ENCODE assay signal across 10 cellular contexts in the genomic region with DNA sequence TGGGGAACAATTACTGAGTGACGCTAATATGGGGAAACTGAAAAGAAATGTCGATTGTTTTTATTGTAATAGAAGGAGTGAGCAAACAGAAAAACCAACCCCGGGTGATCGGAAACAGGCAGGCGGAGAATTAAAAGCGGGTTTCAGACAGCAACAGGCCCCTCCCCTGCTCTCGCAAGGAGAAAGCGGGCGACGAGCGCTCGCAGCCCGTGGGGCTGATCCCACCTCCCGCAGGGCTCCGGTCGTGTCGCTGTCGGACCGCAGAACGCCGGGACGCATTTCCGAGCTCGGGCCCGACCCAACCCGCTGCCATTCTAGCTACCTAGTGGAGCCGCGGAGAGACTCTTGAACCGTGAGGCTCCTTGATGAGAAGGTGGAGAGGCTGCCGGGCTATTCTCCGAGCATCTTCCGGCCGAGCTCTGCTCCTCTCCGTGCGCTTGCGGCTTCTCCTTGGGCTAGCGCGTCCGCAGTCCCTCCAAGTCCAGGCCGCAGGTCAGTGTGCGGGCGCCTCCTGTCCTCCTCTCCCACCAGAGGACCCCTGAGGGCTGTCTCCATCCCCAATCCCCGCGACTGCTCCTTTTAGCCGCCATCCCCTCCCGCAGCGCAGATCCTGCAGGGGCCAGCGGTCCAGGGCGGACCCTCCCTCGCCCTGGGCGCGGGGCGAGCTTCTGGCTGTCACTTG. TPM values are rescaled to one million over a fixed set of nuclear protein-coding genes. Genes with fewer than 3 reads are reported as not detected.
DNase-seq lines count a peak whose midpoint lies in the region; ATAC-seq and TF ChIP-seq lines count a peak whose summit lies in the region.
"Had no signal": no experiment of that assay in that cellular context is flagged by ENCODE, and none has a peak within 500 bp of the region (broad histone marks: within the 10 kb centered on the region; RNA-seq: fewer than 3 reads in every experiment).

No MANE protein-coding gene starts in this region.

- H3K4me1 ChIP-seq in esophagus muscularis mucosa = peaks cover 47 to 74% (median 63%) of the 10 kb centered on the region in 4 donors
- H3K4me1 ChIP-seq in rectal smooth muscle tissue (ENCODE audit: control insufficient read depth, insufficient read depth, low read length) = peaks cover 3% of the 10 kb centered on the region

- no peak overlapping the region for H3K9ac ChIP-seq in rectal smooth muscle tissue (ENCODE audit: low read length)

- no peak for TF ChIP-seq EP300 in esophagus muscularis mucosa (IDR thresholded peaks at IDR 0.05)

- H3K27ac ChIP-seq in esophagus muscularis mucosa (replicated peaks in 1 of 4) (peak overlapping the region in 1 of 4 donors; percentile 40), rectal smooth muscle tissue (ENCODE audit: low read depth, low read length) (no peak overlapping the region)

- intact Hi-C loops in esophagus muscularis mucosa (cut with DNase I) = no loop called here

- WGBS in esophagus muscularis mucosa = 8% methylated on average over 22 of the region's 53 CpGs

- H3K27me3 ChIP-seq in esophagus muscularis mucosa (peaks cover 15 to 100% (median 87%) of the 10 kb centered on the region in 4 donors), rectal smooth muscle tissue (ENCODE audit: control insufficient read depth, insufficient read depth, low read length) (peaks cover 78% of the 10 kb centered on the region)

- peak overlapping the region; percentile 13; the same call in 1 of the 2 replicates for H3K4me3 ChIP-seq in Jurkat, Clone E6-1 (ENCODE audit: low read length)
- H3K4me3 ChIP-seq in esophagus muscularis mucosa (peak overlapping the region; percentile 32 to 49 (median 44)), rectal smooth muscle tissue (ENCODE audit: low read length) (peak overlapping the region; percentile 36)

- TF ChIP-seq CTCF in esophagus muscularis mucosa (IDR thresholded peaks at IDR 0.05) = no peak

- TF ChIP-seq POLR2A in esophagus muscularis mucosa (IDR thresholded peaks at IDR 0.05; ENCODE audit: low read depth) = no peak

- DNase-seq in COLO668 (lab: John Stamatoyannopoulos, UW; ENCODE audit: unreplicated experiment) = peak; percentile 69
- DNase-seq in Jurkat, Clone E6-1 (ENCODE audit: low read depth, low spot score) = no peak
- no peak for DNase-seq in esophagus muscularis mucosa (ENCODE audit: extremely low spot score)
- no peak for DNase-seq in NCI-H128 (lab: John Stamatoyannopoulos, UW; ENCODE audit: unreplicated experiment)
- DNase-seq in stimulated activated CD8-positive, alpha-beta memory T cell treated with anti-CD3 and anti-CD28 coated beads, Interleukin-4, amount 100 ng/mL, for 48 hours = no peak
- DNase-seq: NCI-H2171 had no signal

- H3K9me3 ChIP-seq in esophagus muscularis mucosa = no peaks in the 10 kb centered on the region

- H3K36me3 ChIP-seq in esophagus muscularis mucosa (no peaks in the 10 kb centered on the region), rectal smooth muscle tissue (ENCODE audit: control insufficient read depth, insufficient read depth, low read length) (no peaks in the 10 kb centered on the region)

- no peak for ATAC-seq in GM19351 (IDR thresholded peaks at IDR 0.05; ENCODE audit: unreplicated experiment)
- ATAC-seq in GM21447 (IDR thresholded peaks at IDR 0.05; ENCODE audit: unreplicated experiment) = no peak

RNA-seq across cellular contexts. Expression of gene PAX9, which starts 4.1 kb away (rescaled TPM):
- polyA plus RNA-seq in Jurkat, Clone E6-1 (2012; ENCODE audit: insufficient read depth, insufficient read length) = 7.7 TPM
- total RNA-seq in esophagus muscularis mucosa = 1 to 10 TPM in 1 of 4 donors, under 1 TPM in 3; 0.50 to 2.1 (median 0.77) TPM
- total RNA-seq: renal cortical epithelial cell had no signal
